In genomic region chr5:1187234-1187949, GRCh38 we compare ENCODE assay signal across 18 cellular contexts. TPM values are rescaled to one million over a fixed set of nuclear protein-coding genes. Genes with fewer than 3 reads are reported as not detected.
DNase-seq lines count a peak whose midpoint lies in the region; ATAC-seq and TF ChIP-seq lines count a peak whose summit lies in the region.
"Had no signal": no experiment of that assay in that cellular context is flagged by ENCODE, and none has a peak within 500 bp of the region (broad histone marks: within the 10 kb centered on the region; RNA-seq: fewer than 3 reads in every experiment).

No MANE protein-coding gene starts in this region.

- H3K4me3 ChIP-seq in right cardiac atrium (ENCODE audit: low read length) (no peak overlapping the region), psoas muscle (no peak overlapping the region)
- H3K4me3 ChIP-seq: Peyer's patch had no signal

- no peak for TF ChIP-seq CTCF in psoas muscle (IDR thresholded peaks at IDR 0.05)

- intact Hi-C loops in right cardiac atrium (cut with DNase I) = no loop called here
- intact Hi-C loops in psoas muscle (cut with DNase I) = no loop called here

- no peaks in the 10 kb centered on the region for H3K27me3 ChIP-seq in right cardiac atrium (ENCODE audit: control insufficient read depth, insufficient read depth)
- peaks cover 0 to 34% (median 9%) of the 10 kb centered on the region in 3 donors for H3K27me3 ChIP-seq in psoas muscle (ENCODE audit: insufficient read depth in 3 of 3, low read length in 2 of 3)
- H3K27me3 ChIP-seq: BE2C, Peyer's patch had no signal

- no peaks in the 10 kb centered on the region for H3K9me3 ChIP-seq in right cardiac atrium (ENCODE audit: control insufficient read depth, low read length)
- no peaks in the 10 kb centered on the region for H3K9me3 ChIP-seq in psoas muscle
- H3K9me3 ChIP-seq: BE2C, Peyer's patch had no signal

- DNase-seq in activated naive CD4-positive, alpha-beta T cell treated with anti-CD3 and anti-CD28 coated beads, Interleukin-2, amount 50 U/mL, for 16 hours = peak; percentile 7
- DNase-seq in activated naive CD4-positive, alpha-beta T cell (lab: John Stamatoyannopoulos, UW) = no peak
- peak; percentile 69 for DNase-seq in NCI-H69 (lab: John Stamatoyannopoulos, UW)
- peak in 2 of 3 donors; percentile 22 to 34 for DNase-seq in right cardiac atrium
- DNase-seq in psoas muscle = peak; percentile 10 to 34
- no peak for DNase-seq in NCI-H1694 treated with DMSO at 0.1 percent for 48 hours (lab: John Stamatoyannopoulos, UW)
- DNase-seq: CD4-positive, alpha-beta memory T cell; H9; KBM-7; NCI-H1436; NCI-H2081 treated with DMSO at 0.1 percent for 48 hours; NCI-H510A treated with DMSO at 0.1 percent for 48 hours; SHP77 treated with DMSO at 0.1 percent for 48 hours had no signal

- H3K36me3 ChIP-seq in psoas muscle (ENCODE audit: insufficient read depth in 1 of 2, low read depth in 1 of 2) = no peaks in the 10 kb centered on the region
- H3K36me3 ChIP-seq: BE2C, Peyer's patch had no signal

- H3K4me1 ChIP-seq in right cardiac atrium (ENCODE audit: control insufficient read depth, insufficient read depth, low read length) = no peaks in the 10 kb centered on the region
- H3K4me1 ChIP-seq in psoas muscle = no peaks in the 10 kb centered on the region

- 86% methylated on average over 18 of the region's 18 CpGs for WGBS in right cardiac atrium
- 83 to 93% (median 88%) methylated on average over 16 to 18 of the region's 18 CpGs for WGBS in psoas muscle, 3 donors

- no peak for ATAC-seq in right cardiac atrium
- no peak for ATAC-seq in psoas muscle
- no peak for ATAC-seq in HG03039 (IDR thresholded peaks at IDR 0.05; ENCODE audit: unreplicated experiment)
- ATAC-seq in HG03520 (IDR thresholded peaks at IDR 0.05; ENCODE audit: unreplicated experiment) = no peak

- H3K27ac ChIP-seq in right cardiac atrium (ENCODE audit: low read length) (no peak overlapping the region), psoas muscle (no peak overlapping the region)

RNA-seq across cellular contexts. Expression of gene SLC6A19, which starts 14.0 kb away (rescaled TPM):
- total RNA-seq in right cardiac atrium = not detected
- not detected for polyA plus RNA-seq in right cardiac atrium
- not detected for total RNA-seq in psoas muscle
- polyA plus RNA-seq in psoas muscle = under 1 TPM in 2 of 3 donors, not detected in 1; 0.03 to 0.08 TPM
- total RNA-seq: CD4-positive, alpha-beta memory T cell; H9 had no signal
- polyA plus RNA-seq: AG04450; CD4-positive, alpha-beta memory T cell had no signal

RNA-seq across cellular contexts. Expression of gene SLC6A18, which starts 37.8 kb away (rescaled TPM):
- total RNA-seq in right cardiac atrium (not detected), psoas muscle (not detected)
- polyA plus RNA-seq in right cardiac atrium (not detected), psoas muscle (not detected)
- total RNA-seq: CD4-positive, alpha-beta memory T cell; H9 had no signal
- polyA plus RNA-seq: AG04450; CD4-positive, alpha-beta memory T cell had no signal

Comparison
In these comparisons a context has a peak if more than half of its experiments do, and no peak if none do; other contexts are left out.
1. DNase-seq: peak in activated naive CD4-positive, alpha-beta T cell treated with anti-CD3 and anti-CD28 coated beads, Interleukin-2, amount 50 U/mL, for 16 hours (single experiment), NCI-H69 (single experiment), right cardiac atrium (2 of 3) and psoas muscle (2 of 2); none in activated naive CD4-positive, alpha-beta T cell (0 of 4) and NCI-H1694 treated with DMSO at 0.1 percent for 48 hours (single experiment).